Comparison of ENCODE assay signal across 1 cellular context in the genomic region with DNA sequence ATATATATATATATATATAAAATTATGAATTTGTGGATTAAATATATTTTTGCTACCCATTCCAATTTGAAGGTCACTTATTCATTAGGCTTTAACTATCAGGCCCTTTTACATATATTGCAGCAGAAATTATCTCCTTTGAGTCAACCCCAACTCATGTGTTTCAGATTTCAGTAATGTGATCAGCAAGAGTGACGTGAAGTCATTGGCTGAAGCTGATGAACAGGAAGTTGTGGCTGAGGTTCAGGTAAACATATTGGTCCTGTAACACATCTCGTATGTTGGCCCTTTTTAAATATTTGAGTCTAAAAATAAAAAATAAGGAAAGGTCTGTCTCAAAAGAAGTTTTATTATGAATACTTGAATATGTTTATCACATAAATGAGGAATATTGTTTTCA.
TF ChIP-seq lines count a peak whose summit lies in the region.

No MANE protein-coding gene starts in this region.

TF ChIP-seq in HepG2, 621 proteins besides CTCF, POLR2A, EP300 and RAD21:
- TF ChIP-seq FOXO1 (CRISPR knock-in tag; IDR thresholded peaks at IDR 0.05): no peak
- TF ChIP-seq KLF11 (CRISPR knock-in tag; IDR thresholded peaks at IDR 0.05): no peak
- TF ChIP-seq ZNF136 (CRISPR knock-in tag; IDR thresholded peaks at IDR 0.05; ENCODE audit: low read depth): no peak
- TF ChIP-seq THYN1 (CRISPR knock-in tag; IDR thresholded peaks at IDR 0.05; ENCODE audit: borderline replicate concordance, low read depth): no peak
- no peak for TF ChIP-seq SNRNP70 (IDR thresholded peaks at IDR 0.05; ENCODE audit: low read depth, low read length)
- TF ChIP-seq POLR2AphosphoS2 (IDR thresholded peaks at IDR 0.05; ENCODE audit: low read depth, low read length): no peak
- TF ChIP-seq, protein P1, sequence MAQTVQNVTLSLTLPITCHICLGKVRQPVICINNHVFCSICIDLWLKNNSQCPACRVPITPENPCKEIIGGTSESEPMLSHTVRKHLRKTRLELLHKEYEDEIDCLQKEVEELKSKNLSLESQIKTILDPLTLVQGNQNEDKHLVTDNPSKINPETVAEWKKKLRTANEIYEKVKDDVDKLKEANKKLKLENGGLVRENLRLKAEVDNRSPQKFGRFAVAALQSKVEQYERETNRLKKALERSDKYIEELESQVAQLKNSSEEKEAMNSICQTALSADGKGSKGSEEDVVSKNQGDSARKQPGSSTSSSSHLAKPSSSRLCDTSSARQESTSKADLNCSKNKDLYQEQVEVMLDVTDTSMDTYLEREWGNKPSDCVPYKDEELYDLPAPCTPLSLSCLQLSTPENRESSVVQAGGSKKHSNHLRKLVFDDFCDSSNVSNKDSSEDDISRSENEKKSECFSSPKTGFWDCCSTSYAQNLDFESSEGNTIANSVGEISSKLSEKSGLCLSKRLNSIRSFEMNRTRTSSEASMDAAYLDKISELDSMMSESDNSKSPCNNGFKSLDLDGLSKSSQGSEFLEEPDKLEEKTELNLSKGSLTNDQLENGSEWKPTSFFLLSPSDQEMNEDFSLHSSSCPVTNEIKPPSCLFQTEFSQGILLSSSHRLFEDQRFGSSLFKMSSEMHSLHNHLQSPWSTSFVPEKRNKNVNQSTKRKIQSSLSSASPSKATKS (CRISPR knock-in tag; IDR thresholded peaks at IDR 0.05): no peak
- TF ChIP-seq ZNF614 (CRISPR knock-in tag; IDR thresholded peaks at IDR 0.05; ENCODE audit: borderline replicate concordance): no peak
- TF ChIP-seq, protein P2, sequence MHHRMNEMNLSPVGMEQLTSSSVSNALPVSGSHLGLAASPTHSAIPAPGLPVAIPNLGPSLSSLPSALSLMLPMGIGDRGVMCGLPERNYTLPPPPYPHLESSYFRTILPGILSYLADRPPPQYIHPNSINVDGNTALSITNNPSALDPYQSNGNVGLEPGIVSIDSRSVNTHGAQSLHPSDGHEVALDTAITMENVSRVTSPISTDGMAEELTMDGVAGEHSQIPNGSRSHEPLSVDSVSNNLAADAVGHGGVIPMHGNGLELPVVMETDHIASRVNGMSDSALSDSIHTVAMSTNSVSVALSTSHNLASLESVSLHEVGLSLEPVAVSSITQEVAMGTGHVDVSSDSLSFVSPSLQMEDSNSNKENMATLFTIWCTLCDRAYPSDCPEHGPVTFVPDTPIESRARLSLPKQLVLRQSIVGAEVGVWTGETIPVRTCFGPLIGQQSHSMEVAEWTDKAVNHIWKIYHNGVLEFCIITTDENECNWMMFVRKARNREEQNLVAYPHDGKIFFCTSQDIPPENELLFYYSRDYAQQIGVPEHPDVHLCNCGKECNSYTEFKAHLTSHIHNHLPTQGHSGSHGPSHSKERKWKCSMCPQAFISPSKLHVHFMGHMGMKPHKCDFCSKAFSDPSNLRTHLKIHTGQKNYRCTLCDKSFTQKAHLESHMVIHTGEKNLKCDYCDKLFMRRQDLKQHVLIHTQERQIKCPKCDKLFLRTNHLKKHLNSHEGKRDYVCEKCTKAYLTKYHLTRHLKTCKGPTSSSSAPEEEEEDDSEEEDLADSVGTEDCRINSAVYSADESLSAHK (CRISPR knock-in tag; IDR thresholded peaks at IDR 0.05; ENCODE audit: borderline replicate concordance): no peak
